In genomic region chr2:19434413-19434812, GRCh38 we compare ENCODE assay signal across 3 cellular contexts.
"Had no signal": no experiment of that assay in that cellular context is flagged by ENCODE, and none has a peak within 500 bp of the region (broad histone marks: within the 10 kb centered on the region; RNA-seq: fewer than 3 reads in every experiment).

No MANE protein-coding gene starts in this region.

- ATAC-seq: GM12878 had no signal

- DNase-seq: GDM1, GF-D8 had no signal
